8 cellular contexts compared by ENCODE assay signal in genomic region chr15:43793647-43794046, GRCh38. TPM values are rescaled to one million over a fixed set of nuclear protein-coding genes. Genes with fewer than 3 reads are reported as not detected.
A peak's percentile ranks its signal among the peaks of the same experiment; 100 is the strongest.
DNase-seq lines count a peak whose midpoint lies in the region; TF ChIP-seq lines count a peak whose summit lies in the region.

No MANE protein-coding gene starts in this region.

- no peaks in the 10 kb centered on the region for H3K27me3 Mint-ChIP-seq in CD4-positive, alpha-beta memory T cell
- H3K27me3 Mint-ChIP-seq in endothelial cell (ENCODE audit: unreplicated experiment) (peaks cover 27% of the 10 kb centered on the region), osteocyte (ENCODE audit: unreplicated experiment) (no peaks in the 10 kb centered on the region)

- BruUV-seq in PC-9 (replicated peaks; lab: Mats Ljungman, UMichigan), result no TSS peak

- H2AFZ ChIP-seq in PC-9, result no peak overlapping the region

- H3K27ac Mint-ChIP-seq in CD4-positive, alpha-beta memory T cell, result peak overlapping the region; percentile 22 to 98 (median 98)
- H3K27ac Mint-ChIP-seq in endothelial cell (ENCODE audit: unreplicated experiment) (peak overlapping the region; percentile 98), osteocyte (ENCODE audit: unreplicated experiment) (peak overlapping the region; percentile 99)

- peaks cover 37% of the 10 kb centered on the region for H3K4me1 ChIP-seq in CD4-positive, alpha-beta memory T cell (ENCODE audit: insufficient read depth, low read length)
- H3K4me1 ChIP-seq in PC-9 (replicated peaks; ENCODE audit: insufficient read depth), result peaks cover 12% of the 10 kb centered on the region; the same call in 1 of the 2 replicates

- no peaks in the 10 kb centered on the region for H3K9me2 ChIP-seq in PC-9 (ENCODE audit: insufficient read depth)

- no peaks in the 10 kb centered on the region for H3K27me3 ChIP-seq in CD4-positive, alpha-beta memory T cell (ENCODE audit: insufficient read depth, low read length)
- H3K27me3 ChIP-seq in PC-9 (ENCODE audit: insufficient read depth, low read depth), result no peaks in the 10 kb centered on the region

- H3K79me2 ChIP-seq in PC-9 (ENCODE audit: low read depth), result peaks cover 32% of the 10 kb centered on the region

- 73 to 76% methylated on average over 10 of the region's 10 CpGs for WGBS in lower leg skin, 2 donors

- intact Hi-C loops in CD4-positive, alpha-beta memory T cell (cut with micrococcal nuclease), result loop anchor here (2.0 kb wide), 1 partner anchor 31 kb away; the partner anchor contains the start of gene MFAP1
- intact Hi-C loops in PC-9 (cut with micrococcal nuclease; ENCODE audit: unreplicated experiment), result no loop called here
- intact Hi-C loops in lower leg skin (cut with DNase I; ENCODE audit: low total_unique reads), result no loop called here
- intact Hi-C loops in head of caudate nucleus (cut with DNase I), result loop anchor here (10.0 kb wide), 1 partner anchor 49 kb away; the partner anchor contains the start of gene PDIA3

- peak overlapping the region; percentile 85 for H3K4me2 ChIP-seq in PC-9

- no peak for TF ChIP-seq POLR2A in lower leg skin (IDR thresholded peaks at IDR 0.05)

- peak overlapping the region; percentile 97 for H3K4me3 ChIP-seq in CD4-positive, alpha-beta memory T cell (ENCODE audit: low read length in 2 of 2)
- peak overlapping the region; percentile 77; the same call in 1 of the 2 replicates for H3K4me3 ChIP-seq in PC-9
- H3K4me3 ChIP-seq in lower leg skin (ENCODE audit: low read depth, poor library complexity, severe bottlenecking), result no peak overlapping the region

- H3K9me3 Mint-ChIP-seq in CD4-positive, alpha-beta memory T cell, result no peaks in the 10 kb centered on the region
- H3K9me3 Mint-ChIP-seq in endothelial cell (ENCODE audit: unreplicated experiment) (no peaks in the 10 kb centered on the region), osteocyte (ENCODE audit: unreplicated experiment) (no peaks in the 10 kb centered on the region)

- peaks cover 26 to 62% (median 43%) of the 10 kb centered on the region in 4 donors for H3K4me1 Mint-ChIP-seq in CD4-positive, alpha-beta memory T cell
- peaks cover 38% of the 10 kb centered on the region for H3K4me1 Mint-ChIP-seq in endothelial cell (ENCODE audit: unreplicated experiment)
- H3K4me1 Mint-ChIP-seq in osteocyte (ENCODE audit: unreplicated experiment), result peaks cover 47% of the 10 kb centered on the region

- H3K36me3 Mint-ChIP-seq in CD4-positive, alpha-beta memory T cell, result peaks cover 38 to 61% of the 10 kb centered on the region in 2 donors
- H3K36me3 Mint-ChIP-seq in endothelial cell (ENCODE audit: low read depth, unreplicated experiment) (peaks cover 48% of the 10 kb centered on the region), osteocyte (ENCODE audit: unreplicated experiment) (peaks cover 26% of the 10 kb centered on the region)

- POLR2A ChIA-PET in CD4-positive, alpha-beta memory T cell (lab: Charles Lee; ENCODE audit: partially characterized antibody), result interaction anchor here (0.6 to 5.3 kb wide), 10 partner anchors 9 to 495 kb away, joined by 3 to 62 read pairs (median 9); partner anchors contain the start of genes ELL3, GOLM2, HYPK and MFAP1
- POLR2A ChIA-PET in PC-9 (lab: Charles Lee; ENCODE audit: unreplicated experiment), result no interaction called here

- H3K9me3 ChIP-seq in CD4-positive, alpha-beta memory T cell (ENCODE audit: control insufficient read depth in 1 of 2, low read length in 2 of 2), result no peaks in the 10 kb centered on the region
- no peaks in the 10 kb centered on the region for H3K9me3 ChIP-seq in PC-9 (ENCODE audit: insufficient read depth, low read depth)

- no peaks in the 10 kb centered on the region for H4K20me1 ChIP-seq in PC-9 (ENCODE audit: insufficient read depth)

- H3K4me3 Mint-ChIP-seq in CD4-positive, alpha-beta memory T cell, result peak overlapping the region; percentile 93 to 97 (median 96)
- H3K4me3 Mint-ChIP-seq in endothelial cell (ENCODE audit: unreplicated experiment), result peak overlapping the region; percentile 99
- peak overlapping the region; percentile 97 for H3K4me3 Mint-ChIP-seq in osteocyte (ENCODE audit: unreplicated experiment)

- CTCF ChIA-PET in CD4-positive, alpha-beta memory T cell (lab: Charles Lee; ENCODE audit: partially characterized antibody), result interaction anchor here (0.5 to 6.1 kb wide), 4 partner anchors 15 to 44 kb away, joined by 3 to 54 read pairs (median 3); partner anchors contain the start of gene ELL3
- CTCF ChIA-PET in PC-9 (lab: Charles Lee), result interaction anchor here (0.8 kb wide), 1 partner anchor 23 kb away, joined by 3 read pairs; no protein-coding TSS in a partner anchor

- no peak for DNase-seq in CD4-positive, alpha-beta memory T cell
- DNase-seq in PC-9, result no peak
- DNase-seq in endothelial cell (ENCODE audit: low spot score), result no peak
- no peak for DNase-seq in osteocyte (ENCODE audit: extremely low spot score, unreplicated experiment)
- no peak for DNase-seq in lower leg skin (ENCODE audit: low spot score in 2 of 2)
- no peak for DNase-seq in DMS79 treated with DMSO at 0.1 percent for 48 hours (lab: John Stamatoyannopoulos, UW)
- DNase-seq in head of caudate nucleus, result no peak
- no peak for DNase-seq in NCI-H2081 treated with DMSO at 0.1 percent for 48 hours (lab: John Stamatoyannopoulos, UW)

- TF ChIP-seq CTCF in PC-9 (conservative IDR thresholded peaks at IDR 0.05) (no peak), endothelial cell (IDR thresholded peaks at IDR 0.05; ENCODE audit: unreplicated experiment) (no peak), osteocyte (IDR thresholded peaks at IDR 0.05) (no peak), lower leg skin (IDR thresholded peaks at IDR 0.05) (no peak)

- peaks cover 35% of the 10 kb centered on the region for H3K36me3 ChIP-seq in CD4-positive, alpha-beta memory T cell (ENCODE audit: insufficient read depth, low read length)
- peaks cover 13% of the 10 kb centered on the region for H3K36me3 ChIP-seq in PC-9 (ENCODE audit: low read depth)

- peak overlapping the region; percentile 100 for H3K27ac ChIP-seq in CD4-positive, alpha-beta memory T cell (ENCODE audit: low read depth, low read length)
- H3K27ac ChIP-seq in PC-9, result no peak overlapping the region

- peaks cover 34% of the 10 kb centered on the region; the same call in 1 of the 2 replicates for H3F3A ChIP-seq in PC-9 (ENCODE audit: insufficient read depth, low read depth)

RNA-seq across cellular contexts. Expression of gene SERF2, which starts 1.5 kb away (rescaled TPM):
- 100 to 1,000 TPM; 564 to 596 TPM for total RNA-seq in CD4-positive, alpha-beta memory T cell
- 1,000 to 10,000 TPM; 1,674 to 1,994 TPM for polyA plus RNA-seq in CD4-positive, alpha-beta memory T cell
- total RNA-seq in PC-9 (2021), result 612 and 779 TPM in 2 replicates
- 845 TPM for total RNA-seq in endothelial cell (ENCODE audit: unreplicated experiment)
- total RNA-seq in osteocyte, result 1,268 and 1,325 TPM in 2 replicates
- total RNA-seq in lower leg skin, result 100 to 1,000 TPM; 486 to 741 (median 626) TPM

RNA-seq across cellular contexts. Expression of gene SERINC4, which starts 6.4 kb away (rescaled TPM):
- under 1 TPM in 1 of 2 experiments, not detected in 1; 0.25 TPM for total RNA-seq in CD4-positive, alpha-beta memory T cell
- 1 to 10 TPM in 1 of 2 donors, under 1 TPM in 1; 0.70 to 3.4 TPM for polyA plus RNA-seq in CD4-positive, alpha-beta memory T cell
- total RNA-seq in PC-9 (2021) (0.46 TPM in 1 of 2 replicates, not detected in the other), endothelial cell (ENCODE audit: unreplicated experiment) (not detected), osteocyte (not detected in 2 replicates), lower leg skin (not detected)

RNA-seq across cellular contexts. Expression of gene HYPK, which starts 6.8 kb away (rescaled TPM):
- total RNA-seq in CD4-positive, alpha-beta memory T cell, result 10 to 100 TPM; 23.6 to 24.6 TPM
- polyA plus RNA-seq in CD4-positive, alpha-beta memory T cell, result 10 to 100 TPM; 10.2 to 15.2 TPM
- total RNA-seq in PC-9 (2021) (10.1 and 14.4 TPM in 2 replicates), endothelial cell (ENCODE audit: unreplicated experiment) (6.5 TPM), osteocyte (13.7 and 14.0 TPM in 2 replicates), lower leg skin (10 to 100 TPM in 2 of 4 donors, 1 to 10 TPM in 2; 4.3 to 17.4 (median 12.4) TPM)

RNA-seq across cellular contexts. Expression of gene ELL3, which starts 16.9 kb away (rescaled TPM):
- 1 to 10 TPM; 1.3 to 1.8 TPM for total RNA-seq in CD4-positive, alpha-beta memory T cell
- polyA plus RNA-seq in CD4-positive, alpha-beta memory T cell, result 1 to 10 TPM; 1.1 to 2.6 TPM
- total RNA-seq in PC-9 (2021) (6.1 and 7.0 TPM in 2 replicates), endothelial cell (ENCODE audit: unreplicated experiment) (1.9 TPM), osteocyte (1.6 and 2.3 TPM in 2 replicates), lower leg skin (10 to 100 TPM; 55.4 to 68.7 (median 59.1) TPM)

RNA-seq across cellular contexts. Expression of gene MFAP1, which starts 30.8 kb away (rescaled TPM):
- 10 to 100 TPM; 24.9 to 25.9 TPM for total RNA-seq in CD4-positive, alpha-beta memory T cell
- polyA plus RNA-seq in CD4-positive, alpha-beta memory T cell, result 10 to 100 TPM in 1 of 2 donors, 1 to 10 TPM in 1; 5.4 to 22.5 TPM
- total RNA-seq in PC-9 (2021), result 22.3 and 26.3 TPM in 2 replicates
- 28.6 TPM for total RNA-seq in endothelial cell (ENCODE audit: unreplicated experiment)
- total RNA-seq in osteocyte, result 29.6 and 30.2 TPM in 2 replicates
- 10 to 100 TPM; 14.5 to 23.5 (median 17.3) TPM for total RNA-seq in lower leg skin

Comparison
In these comparisons a context has a peak if more than half of its experiments do, and no peak if none do; other contexts are left out.
1. intact Hi-C loops: an anchor here in CD4-positive, alpha-beta memory T cell (2.0 kb wide) and head of caudate nucleus (10.0 kb wide); none called in PC-9 and lower leg skin.